Comparison of ENCODE assay signal across 1 cellular context in the genomic region with DNA sequence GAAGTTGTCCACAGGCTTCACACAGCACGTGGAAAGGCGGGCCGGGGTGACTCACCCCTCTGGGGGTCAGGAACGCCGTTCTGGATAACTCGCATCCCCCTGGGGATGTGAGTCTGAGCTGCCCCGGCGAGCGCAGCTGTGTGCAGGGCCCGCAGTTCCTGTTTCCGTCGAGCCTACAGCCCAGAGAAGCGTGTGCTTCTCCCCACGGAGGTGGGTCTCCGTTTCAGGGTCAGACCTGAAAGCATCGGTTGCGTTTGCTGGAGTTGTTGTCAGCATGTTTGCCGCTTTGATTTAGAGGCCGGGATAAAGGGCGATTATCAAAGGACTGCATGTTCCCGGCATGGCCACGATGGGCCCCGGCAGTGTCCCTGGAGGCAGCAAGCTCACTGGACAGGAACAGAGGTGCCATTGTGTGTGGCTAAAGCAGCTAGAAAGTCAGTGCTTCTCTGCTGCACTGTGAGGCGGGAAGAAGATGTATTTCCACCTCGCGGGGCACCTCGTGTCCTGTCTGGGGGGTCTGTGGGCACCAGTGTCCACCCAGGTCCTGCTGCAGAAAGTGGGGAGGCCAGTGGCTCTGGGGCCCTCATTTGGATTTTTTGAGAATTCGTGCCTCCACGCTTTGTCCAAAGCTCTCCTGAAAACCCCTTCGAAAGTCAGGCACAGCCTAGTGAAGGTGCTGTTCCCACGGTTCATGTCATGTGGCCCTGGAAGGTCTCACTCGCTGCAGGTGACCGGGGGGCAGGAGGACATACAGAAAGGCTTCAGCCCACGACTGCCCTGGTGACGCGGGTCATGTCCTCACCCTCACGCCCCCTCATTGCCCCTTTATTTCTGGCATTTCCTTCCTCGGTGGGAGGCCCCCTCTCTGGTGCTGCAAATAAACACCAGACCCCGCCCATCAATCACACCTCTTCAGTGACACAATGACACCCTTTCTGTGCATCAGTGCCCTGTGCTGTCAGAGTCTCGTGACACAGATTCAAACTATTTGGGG.
TF ChIP-seq lines count a peak whose summit lies in the region.

No MANE protein-coding gene starts in this region.

TF ChIP-seq in HepG2, 621 proteins besides CTCF, POLR2A, EP300 and RAD21 (continued from another document and continues in another):
- TF ChIP-seq RNF219 (CRISPR knock-in tag; IDR thresholded peaks at IDR 0.05) = no peak
- no peak for TF ChIP-seq KDM2A (CRISPR knock-in tag; IDR thresholded peaks at IDR 0.05; ENCODE audit: borderline replicate concordance, low read depth)
- TF ChIP-seq ZNF256 (CRISPR knock-in tag; conservative IDR thresholded peaks at IDR 0.05) = no peak
- TF ChIP-seq PAXIP1 (CRISPR knock-in tag; conservative IDR thresholded peaks at IDR 0.05) = peak; percentile 42; the same call in 1 of the 2 replicates
- no peak for TF ChIP-seq ZNF143 (CRISPR knock-in tag; IDR thresholded peaks at IDR 0.05)
- no peak for TF ChIP-seq IRX3 (CRISPR knock-in tag; IDR thresholded peaks at IDR 0.05; ENCODE audit: borderline replicate concordance, low read depth)
- TF ChIP-seq, protein P1, sequence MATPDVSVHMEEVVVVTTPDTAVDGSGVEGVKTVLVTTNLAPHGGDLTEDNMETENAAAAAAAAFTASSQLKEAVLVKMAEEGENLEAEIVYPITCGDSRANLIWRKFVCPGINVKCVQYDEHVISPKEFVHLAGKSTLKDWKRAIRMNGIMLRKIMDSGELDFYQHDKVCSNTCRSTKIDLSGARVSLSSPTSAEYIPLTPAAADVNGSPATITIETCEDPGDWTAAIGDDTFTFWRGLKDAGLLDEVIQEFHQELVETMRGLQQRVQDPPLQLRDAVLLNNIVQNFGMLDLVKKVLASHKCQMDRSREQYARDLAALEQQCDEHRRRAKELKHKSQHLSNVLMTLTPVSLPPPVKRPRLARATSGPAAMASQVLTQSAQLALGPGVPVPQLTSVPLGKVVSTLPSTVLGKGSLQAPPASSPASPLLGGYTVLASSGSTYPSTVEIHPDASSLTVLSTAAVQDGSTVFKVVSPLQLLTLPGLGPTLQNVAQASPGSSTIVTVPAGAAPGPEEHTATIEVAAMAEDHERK (CRISPR knock-in tag; IDR thresholded peaks at IDR 0.05; ENCODE audit: low read depth) = no peak
- no peak for TF ChIP-seq NCOR1 (IDR thresholded peaks at IDR 0.05; ENCODE audit: borderline replicate concordance, low read length)
- no peak for TF ChIP-seq FOXM1 (CRISPR knock-in tag; IDR thresholded peaks at IDR 0.05)
- TF ChIP-seq ZSCAN25 (CRISPR knock-in tag; IDR thresholded peaks at IDR 0.05) = peak; percentile 55; the same call in 1 of the 2 replicates
- peak; percentile 67 for TF ChIP-seq ZNF605 (CRISPR knock-in tag; IDR thresholded peaks at IDR 0.05)
- no peak for TF ChIP-seq NPAS2 (CRISPR knock-in tag; IDR thresholded peaks at IDR 0.05; ENCODE audit: borderline replicate concordance)
- TF ChIP-seq ZBTB44 (CRISPR knock-in tag; IDR thresholded peaks at IDR 0.05) = no peak
- TF ChIP-seq SMYD3 (CRISPR knock-in tag; IDR thresholded peaks at IDR 0.05) = no peak
- TF ChIP-seq, protein P2, sequence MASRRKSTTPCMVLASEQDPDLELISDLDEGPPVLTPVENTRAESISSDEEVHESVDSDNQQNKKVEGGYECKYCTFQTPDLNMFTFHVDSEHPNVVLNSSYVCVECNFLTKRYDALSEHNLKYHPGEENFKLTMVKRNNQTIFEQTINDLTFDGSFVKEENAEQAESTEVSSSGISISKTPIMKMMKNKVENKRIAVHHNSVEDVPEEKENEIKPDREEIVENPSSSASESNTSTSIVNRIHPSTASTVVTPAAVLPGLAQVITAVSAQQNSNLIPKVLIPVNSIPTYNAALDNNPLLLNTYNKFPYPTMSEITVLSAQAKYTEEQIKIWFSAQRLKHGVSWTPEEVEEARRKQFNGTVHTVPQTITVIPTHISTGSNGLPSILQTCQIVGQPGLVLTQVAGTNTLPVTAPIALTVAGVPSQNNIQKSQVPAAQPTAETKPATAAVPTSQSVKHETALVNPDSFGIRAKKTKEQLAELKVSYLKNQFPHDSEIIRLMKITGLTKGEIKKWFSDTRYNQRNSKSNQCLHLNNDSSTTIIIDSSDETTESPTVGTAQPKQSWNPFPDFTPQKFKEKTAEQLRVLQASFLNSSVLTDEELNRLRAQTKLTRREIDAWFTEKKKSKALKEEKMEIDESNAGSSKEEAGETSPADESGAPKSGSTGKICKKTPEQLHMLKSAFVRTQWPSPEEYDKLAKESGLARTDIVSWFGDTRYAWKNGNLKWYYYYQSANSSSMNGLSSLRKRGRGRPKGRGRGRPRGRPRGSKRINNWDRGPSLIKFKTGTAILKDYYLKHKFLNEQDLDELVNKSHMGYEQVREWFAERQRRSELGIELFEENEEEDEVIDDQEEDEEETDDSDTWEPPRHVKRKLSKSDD (CRISPR knock-in tag; IDR thresholded peaks at IDR 0.05; ENCODE audit: low read depth) = no peak
- no peak for TF ChIP-seq RBM22 (optimal IDR thresholded peaks at IDR 0.05; ENCODE audit: low read length)
- 0 out of 2 replicates have a peak, but pooled peaks have one; percentile 6 for TF ChIP-seq MEIS2 (CRISPR knock-in tag; IDR thresholded peaks at IDR 0.05)
- TF ChIP-seq PAWR (CRISPR knock-in tag; IDR thresholded peaks at IDR 0.05; ENCODE audit: borderline replicate concordance) = no peak
- no peak for TF ChIP-seq SP2 (CRISPR knock-in tag; IDR thresholded peaks at IDR 0.05)
- no peak for TF ChIP-seq DRAP1 (CRISPR knock-in tag; IDR thresholded peaks at IDR 0.05)
- TF ChIP-seq ZNF232 (CRISPR knock-in tag; IDR thresholded peaks at IDR 0.05; ENCODE audit: borderline replicate concordance) = no peak
- TF ChIP-seq ZNF7 (CRISPR knock-in tag; IDR thresholded peaks at IDR 0.05) = no peak
- TF ChIP-seq ZNF749 (CRISPR knock-in tag; IDR thresholded peaks at IDR 0.05; ENCODE audit: borderline replicate concordance) = peak; percentile 59; the same call in 1 of the 2 replicates
- no peak for TF ChIP-seq ARNT (IDR thresholded peaks at IDR 0.05)
- no peak for TF ChIP-seq HDAC6 (IDR thresholded peaks at IDR 0.05; ENCODE audit: low read depth, low read length)
- no peak for TF ChIP-seq SOX6 (IDR thresholded peaks at IDR 0.05)
- no peak for TF ChIP-seq SOX6 (CRISPR knock-in tag; IDR thresholded peaks at IDR 0.05)
- TF ChIP-seq ZNF142 (CRISPR knock-in tag; IDR thresholded peaks at IDR 0.05) = no peak
- TF ChIP-seq KDM4B (CRISPR knock-in tag; IDR thresholded peaks at IDR 0.05) = no peak
- TF ChIP-seq HES4 (CRISPR knock-in tag; IDR thresholded peaks at IDR 0.05; ENCODE audit: borderline replicate concordance) = no peak
- 0 out of 2 replicates have a peak, but pooled peaks have one; percentile 22 for TF ChIP-seq NFIB (CRISPR knock-in tag; IDR thresholded peaks at IDR 0.05; ENCODE audit: borderline replicate concordance)
- TF ChIP-seq FUBP1 (CRISPR knock-in tag; IDR thresholded peaks at IDR 0.05; ENCODE audit: borderline replicate concordance) = no peak
- no peak for TF ChIP-seq TOPORS (CRISPR knock-in tag; IDR thresholded peaks at IDR 0.05)
- TF ChIP-seq ZSCAN30 (CRISPR knock-in tag; IDR thresholded peaks at IDR 0.05) = no peak
- no peak for TF ChIP-seq THYN1 (CRISPR knock-in tag; IDR thresholded peaks at IDR 0.05; ENCODE audit: borderline replicate concordance, low read depth)
- TF ChIP-seq CBX1 (IDR thresholded peaks at IDR 0.05; ENCODE audit: low read depth) = no peak
